ENCODE assay signal across 22 cellular contexts in the genomic region with DNA sequence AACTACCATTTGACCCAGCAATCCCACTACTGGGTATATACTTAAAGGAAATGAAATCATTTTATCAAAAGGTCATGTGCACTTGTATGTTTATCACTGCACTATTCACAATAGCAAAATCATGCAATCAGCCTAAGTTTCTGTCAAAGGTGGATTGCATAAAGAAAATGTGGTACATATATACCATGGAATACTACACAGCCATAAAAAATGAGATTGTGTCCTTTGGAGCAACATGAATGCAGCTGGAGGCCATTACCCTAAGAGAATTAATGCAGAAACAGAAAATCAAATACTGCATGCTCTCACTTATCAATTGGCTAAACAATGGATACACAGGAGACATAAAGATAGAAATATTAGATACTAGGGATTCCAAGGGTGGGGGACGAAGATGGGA. TPM values are rescaled to one million over a fixed set of nuclear protein-coding genes. Genes with fewer than 3 reads are reported as not detected.
DNase-seq lines count a peak whose midpoint lies in the region; ATAC-seq, FAIRE-seq and TF ChIP-seq lines count a peak whose summit lies in the region.
"Had no signal": no experiment of that assay in that cellular context is flagged by ENCODE, and none has a peak within 500 bp of the region (broad histone marks: within the 10 kb centered on the region; RNA-seq: fewer than 3 reads in every experiment).

No MANE protein-coding gene starts in this region.

- DNase-seq in D721Med (ENCODE audit: insufficient read length, low spot score) (no peak), K562 (ENCODE audit: extremely low read depth in 1 of 4, low spot score in 3 of 4) (no peak), NCI-H1092 (lab: John Stamatoyannopoulos, UW) (no peak)
- DNase-seq in activated naive CD4-positive, alpha-beta T cell treated with anti-CD3 and anti-CD28 coated beads, Interleukin-2, amount 10 ng/mL, durations not matched to agents 7 days and 5 days = no peak
- DNase-seq: 8988T; ACHN; BE2C; C1 segment of cervical spinal cord; CD4-positive, alpha-beta memory T cell; CD4-positive, CD25-positive, alpha-beta regulatory T cell; CD8-positive, alpha-beta memory T cell; COR-L47; DMS79 treated with DMSO at 0.1 percent for 48 hours; GF-D8 had no signal

- BruUV-seq in K562 (replicated peaks; lab: Mats Ljungman, UMichigan) = no TSS peak

- H3K9me1 ChIP-seq in K562 (ENCODE audit: control insufficient read depth, insufficient read depth, low read length) = no peaks in the 10 kb centered on the region

- 100% methylated on average over 1 of the region's 1 CpG for WGBS in K562 (ENCODE audit: insufficient coverage, low coverage, missing lambda C conversion rate)

- FAIRE-seq in D721Med (lab: Jason Lieb, UNC) (peak; percentile 32), K562 (lab: Jason Lieb, UNC) (no peak)
- FAIRE-seq: A204.1, G401.6, GM12891, GM19239 had no signal

- intact Hi-C loops in K562 (cut with micrococcal nuclease) = no loop called here

- no peak overlapping the region for H3K9ac ChIP-seq in K562 (ENCODE audit: insufficient read depth in 1 of 2, low read depth in 2 of 2, low read length in 2 of 2)
- H3K9ac ChIP-seq: BLaER1 had no signal

- H3K4me2 ChIP-seq in K562 (ENCODE audit: insufficient read depth, low read length) = no peak overlapping the region
- H3K4me2 ChIP-seq: BLaER1 had no signal

- H3K4me1 Mint-ChIP-seq in activated naive CD4-positive, alpha-beta T cell treated with anti-CD3 and anti-CD28 coated beads, Interleukin-2, amount 10 ng/mL, durations not matched to agents 7 days and 5 days = no peaks in the 10 kb centered on the region
- H3K4me1 Mint-ChIP-seq: CD14-positive monocyte had no signal

- no peak for TF ChIP-seq CTCF in D721Med (IDR thresholded peaks at IDR 0.05; ENCODE audit: insufficient read depth, missing control alignments)
- no peak for TF ChIP-seq CTCF in HEK293 (tag by site-specific recombination; IDR thresholded peaks at IDR 0.05)
- TF ChIP-seq CTCF in K562 (IDR thresholded peaks at IDR 0.05 in 2 of 3, conservative IDR thresholded peaks at IDR 0.05 in 1 of 3; ENCODE audit: insufficient read depth in 2 of 3, low read depth in 1 of 3, low read length in 3 of 3) = no peak

- H3K36me3 ChIP-seq in HEK293 (ENCODE audit: control insufficient read depth in 2 of 2, insufficient read depth in 1 of 2, low read length in 2 of 2) (peaks cover 8 to 20% of the 10 kb centered on the region in 2 experiments), K562 (ENCODE audit: control insufficient read depth, insufficient read depth, low read length) (no peaks in the 10 kb centered on the region)
- H3K36me3 ChIP-seq: BE2C had no signal

- no peak for ATAC-seq in K562
- ATAC-seq in HG02642 (IDR thresholded peaks at IDR 0.05; ENCODE audit: poor library complexity, unreplicated experiment) = no peak

- POLR2A ChIA-PET in HEK293 (lab: Yijun Ruan, JAX) (no interaction called here), K562 (lab: Yijun Ruan, JAX) (no interaction called here)

- no peak overlapping the region for H2AFZ ChIP-seq in K562 (ENCODE audit: low read depth, low read length)

- no peak for TF ChIP-seq POLR2A in K562 (conservative IDR thresholded peaks at IDR 0.05)

- H3K9me3 Mint-ChIP-seq in activated naive CD4-positive, alpha-beta T cell treated with anti-CD3 and anti-CD28 coated beads, Interleukin-2, amount 10 ng/mL, durations not matched to agents 7 days and 5 days = no peaks in the 10 kb centered on the region

- no peak overlapping the region for H3K4me3 ChIP-seq in HEK293 (ENCODE audit: low read depth, low read length)
- H3K4me3 ChIP-seq in K562 = no peak overlapping the region
- H3K4me3 ChIP-seq: BLaER1 had no signal

- no peaks in the 10 kb centered on the region for H3K79me2 ChIP-seq in K562 (ENCODE audit: control insufficient read depth, insufficient read depth, low read length)

- H3K4me3 Mint-ChIP-seq in activated naive CD4-positive, alpha-beta T cell treated with anti-CD3 and anti-CD28 coated beads, Interleukin-2, amount 10 ng/mL, durations not matched to agents 7 days and 5 days = no peak overlapping the region
- H3K4me3 Mint-ChIP-seq: CD14-positive monocyte; CD4-positive, alpha-beta memory T cell; CD4-positive, CD25-positive, alpha-beta regulatory T cell; CD8-positive, alpha-beta memory T cell had no signal

- no peaks in the 10 kb centered on the region for H3K27me3 ChIP-seq in K562 (ENCODE audit: control insufficient read depth in 2 of 2, insufficient read depth in 2 of 2, low read length in 2 of 2)
- H3K27me3 ChIP-seq: BE2C, BLaER1 had no signal

- CTCF ChIA-PET in HEK293 (lab: Yijun Ruan, JAX) = no interaction called here
- CTCF ChIA-PET in K562 (lab: Yijun Ruan, JAX; ENCODE audit: low intra/inter-chr PET ratio) = no interaction called here
- CTCF ChIA-PET in activated naive CD4-positive, alpha-beta T cell treated with anti-CD3 and anti-CD28 coated beads, Interleukin-2, amount 10 ng/mL, durations not matched to agents 7 days and 5 days (lab: Charles Lee) = no interaction called here

- H3K9me3 ChIP-seq in HEK293 (ENCODE audit: control insufficient read depth, insufficient read depth, low read depth, low read length) (no peaks in the 10 kb centered on the region), K562 (replicated peaks; ENCODE audit: control insufficient read depth, insufficient read depth, low read depth, low read length) (no peaks in the 10 kb centered on the region)
- H3K9me3 ChIP-seq: BLaER1 had no signal

- in situ Hi-C loops in K562 (cut with MboI) = no loop called here

- TF ChIP-seq RAD21 in K562 (CRISPR knock-in tag; conservative IDR thresholded peaks at IDR 0.05 in 1 of 2, IDR thresholded peaks at IDR 0.05 in 1 of 2) = no peak

- H3K4me1 ChIP-seq in HEK293 (ENCODE audit: control insufficient read depth, insufficient read depth, low read length) = no peaks in the 10 kb centered on the region
- H3K4me1 ChIP-seq in K562 (replicated peaks in 1 of 2; ENCODE audit: control insufficient read depth in 2 of 2, insufficient read depth in 2 of 2, low read length in 2 of 2) = no peaks in the 10 kb centered on the region
- H3K4me1 ChIP-seq: BE2C, BLaER1 had no signal

- no peak overlapping the region for H3K27ac Mint-ChIP-seq in activated naive CD4-positive, alpha-beta T cell treated with anti-CD3 and anti-CD28 coated beads, Interleukin-2, amount 10 ng/mL, durations not matched to agents 7 days and 5 days
- H3K27ac Mint-ChIP-seq: CD14-positive monocyte; CD4-positive, CD25-positive, alpha-beta regulatory T cell had no signal

- H3K27me3 Mint-ChIP-seq in activated naive CD4-positive, alpha-beta T cell treated with anti-CD3 and anti-CD28 coated beads, Interleukin-2, amount 10 ng/mL, durations not matched to agents 7 days and 5 days = no peaks in the 10 kb centered on the region
- H3K27me3 Mint-ChIP-seq: CD4-positive, alpha-beta memory T cell; CD4-positive, CD25-positive, alpha-beta regulatory T cell; CD8-positive, alpha-beta memory T cell had no signal

- H4K20me1 ChIP-seq in K562 (replicated peaks; ENCODE audit: control insufficient read depth, insufficient read depth, low read length) = no peaks in the 10 kb centered on the region

- no peak for TF ChIP-seq EP300 in K562 (IDR thresholded peaks at IDR 0.05; ENCODE audit: low read length)

- H3K27ac ChIP-seq in HEK293 (ENCODE audit: extremely low read depth, low read depth, low read length) = no peak overlapping the region
- no peak overlapping the region for H3K27ac ChIP-seq in K562 (ENCODE audit: extremely low read depth, low read depth, low read length)
- H3K27ac ChIP-seq: BLaER1 had no signal

- peaks cover 18% of the 10 kb centered on the region for H3K36me3 Mint-ChIP-seq in activated naive CD4-positive, alpha-beta T cell treated with anti-CD3 and anti-CD28 coated beads, Interleukin-2, amount 10 ng/mL, durations not matched to agents 7 days and 5 days

TF ChIP-seq in K562, 482 proteins besides CTCF, POLR2A, EP300 and RAD21 (continues in another document):
- TF ChIP-seq RBM25 (IDR thresholded peaks at IDR 0.05; ENCODE audit: low read depth, low read length, severe bottlenecking) (peak; percentile 23), ZNF146 (CRISPR knock-in tag; IDR thresholded peaks at IDR 0.05; ENCODE audit: unreplicated experiment) (peak; percentile 60)

RNA-seq across cellular contexts. Expression of a gene that starts 27.4 kb away (rescaled TPM):
- 35.6 and 107 TPM in 2 replicates for total RNA-seq in K562 (2011; cell fraction: chromatin; rRNA removed; ENCODE audit: low replicate concordance)
- 20.5 and 23.9 TPM in 2 replicates for total RNA-seq in K562 (2011; cell fraction: nucleolus; rRNA removed)
- total RNA-seq in K562 (2011; cell fraction: nucleoplasm; rRNA removed) = 42.3 and 62.3 TPM in 2 replicates
- 16.8 and 16.9 TPM in 2 replicates for total RNA-seq in K562 (2014; rRNA removed)
- total RNA-seq in K562 (2014; rRNA removed; fragmentation: Illumina TruSeq; extraction: Trizol) = 34.9 and 40.4 TPM in 2 replicates
- total RNA-seq in K562 (2015; rRNA removed; fragmentation: Illumina TruSeq; extraction: Trizol) = 28.9 and 31.9 TPM in 2 replicates
- 21.4 and 23.5 TPM in 2 replicates for total RNA-seq in K562 (2021)
- polyA plus RNA-seq in K562 (2011; rRNA removed) = 36.8 and 52.0 TPM in 2 replicates
- 14.3 and 22.6 TPM in 2 replicates for polyA plus RNA-seq in K562 (2011; cell fraction: cytosol; rRNA removed)
- polyA plus RNA-seq in K562 (2011; cell fraction: nucleus; rRNA removed) = 9.1 and 10.9 TPM in 2 replicates
- polyA plus RNA-seq in K562 (2012) = 20.5 and 41.6 TPM in 2 replicates
- polyA plus RNA-seq in K562 (2014; fragmentation: Illumina TruSeq; extraction: Trizol) = 37.7 and 40.8 TPM in 2 replicates
- polyA plus RNA-seq in K562 (2014; fragmentation: Nextera tagmentation; extraction: Ambion mirVana) = 10 to 100 TPM; 21.6 to 28.1 TPM
- 30.4 and 35.3 TPM in 2 replicates for polyA plus RNA-seq in K562 (2014; rRNA removed)
- 54.6 and 57.9 TPM in 2 replicates for polyA minus RNA-seq in K562 (2011; rRNA and poly(A)+ RNA removed)
- 7.1 and 11.4 TPM in 2 replicates for polyA minus RNA-seq in K562 (2011; cell fraction: cytosol; rRNA and poly(A)+ RNA removed)
- polyA minus RNA-seq in K562 (2011; cell fraction: nucleus; rRNA and poly(A)+ RNA removed) = 26.3 and 42.2 TPM in 2 replicates

RNA-seq across cellular contexts. Expression of a gene that starts 38.2 kb away (rescaled TPM):
- 1.4 and 3.6 TPM in 2 replicates for total RNA-seq in K562 (2011; cell fraction: chromatin; rRNA removed; ENCODE audit: low replicate concordance)
- 0.50 and 1.1 TPM in 2 replicates for total RNA-seq in K562 (2011; cell fraction: nucleolus; rRNA removed)
- 1.8 and 2.1 TPM in 2 replicates for total RNA-seq in K562 (2011; cell fraction: nucleoplasm; rRNA removed)
- total RNA-seq in K562 (2014; rRNA removed) (0.05 TPM in 1 of 2 replicates, not detected in the other), K562 (2014; rRNA removed; fragmentation: Illumina TruSeq; extraction: Trizol) (0.13 and 0.15 TPM in 2 replicates), K562 (2015; rRNA removed; fragmentation: Illumina TruSeq; extraction: Trizol) (not detected in 2 replicates), K562 (2021) (not detected in 2 replicates)
- polyA plus RNA-seq in K562 (2011; rRNA removed) (0.03 and 0.04 TPM in 2 replicates), K562 (2014; fragmentation: Illumina TruSeq; extraction: Trizol) (not detected in 2 replicates), K562 (2014; fragmentation: Nextera tagmentation; extraction: Ambion mirVana) (under 1 TPM in 1 of 2 experiments, not detected in 1; 0.03 TPM), K562 (2014; rRNA removed) (not detected in 2 replicates)
- not detected in 2 replicates for polyA plus RNA-seq in K562 (2011; cell fraction: cytosol; rRNA removed)
- 0.13 and 0.27 TPM in 2 replicates for polyA plus RNA-seq in K562 (2011; cell fraction: nucleus; rRNA removed)
- not detected in 2 replicates for polyA plus RNA-seq in K562 (2012)
- 0.49 and 1.1 TPM in 2 replicates for polyA minus RNA-seq in K562 (2011; rRNA and poly(A)+ RNA removed)
- polyA minus RNA-seq in K562 (2011; cell fraction: cytosol; rRNA and poly(A)+ RNA removed) = not detected in 2 replicates
- 0.67 and 1.2 TPM in 2 replicates for polyA minus RNA-seq in K562 (2011; cell fraction: nucleus; rRNA and poly(A)+ RNA removed)
- polyA plus RNA-seq: CD14-positive monocyte; CD4-positive, alpha-beta memory T cell; CD4-positive, CD25-positive, alpha-beta regulatory T cell; CD8-positive, alpha-beta memory T cell had no signal
